Comparison of ENCODE assay signal across 16 cellular contexts in the genomic region with DNA sequence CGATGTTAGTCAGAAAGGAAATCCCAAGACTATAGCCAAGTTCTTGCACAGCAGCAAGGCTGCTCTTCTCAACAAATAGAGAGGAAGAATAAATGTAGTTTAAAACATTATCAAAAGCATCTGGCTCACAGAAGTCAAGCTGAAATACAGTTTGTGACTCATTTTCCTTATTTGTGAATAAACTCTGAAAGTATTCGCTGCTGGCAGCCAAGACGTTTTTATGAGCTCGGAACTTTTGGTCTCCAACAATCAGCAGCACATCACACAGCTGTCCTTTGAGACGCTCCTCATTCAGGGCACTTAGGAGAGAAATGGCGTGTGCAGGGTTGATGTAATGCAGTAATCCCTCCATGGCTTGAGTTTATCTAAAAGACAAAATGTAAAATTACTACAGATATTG. TPM values are rescaled to one million over a fixed set of nuclear protein-coding genes. Genes with fewer than 3 reads are reported as not detected.
DNase-seq lines count a peak whose midpoint lies in the region; TF ChIP-seq lines count a peak whose summit lies in the region.
"Had no signal": no experiment of that assay in that cellular context is flagged by ENCODE, and none has a peak within 500 bp of the region (broad histone marks: within the 10 kb centered on the region; RNA-seq: fewer than 3 reads in every experiment).

No MANE protein-coding gene starts in this region.

- no peak for TF ChIP-seq RAD21 in SK-N-SH (IDR thresholded peaks at IDR 0.05; ENCODE audit: low read length)

- H3K9me3 ChIP-seq in SK-N-SH = no peaks in the 10 kb centered on the region

- no peak for TF ChIP-seq CTCF in AG09319 (IDR thresholded peaks at IDR 0.05; ENCODE audit: low read depth, low read length)
- no peak for TF ChIP-seq CTCF in SK-N-SH (IDR thresholded peaks at IDR 0.05)

- peaks cover 19% of the 10 kb centered on the region for H3F3A ChIP-seq in SK-N-SH (replicated peaks; ENCODE audit: insufficient read depth)

- no peak overlapping the region; the same call in 1 of the 2 replicates for H3K4me2 ChIP-seq in SK-N-SH
- H3K4me2 ChIP-seq: BLaER1 had no signal

- CTCF ChIA-PET in SK-N-SH (lab: Yijun Ruan, JAX) = interaction anchor here (1.2 kb wide), 1 partner anchor 65 kb away, joined by 3 read pairs; no protein-coding TSS in a partner anchor

- H3K27ac ChIP-seq in SK-N-SH (ENCODE audit: low read depth in 2 of 2, low read length in 1 of 2) (peak overlapping the region; percentile 39 to 54; a peak in 3 of 4 replicates), rectal smooth muscle tissue (ENCODE audit: low read depth, low read length) (peak overlapping the region; percentile 41)
- H3K27ac ChIP-seq: BLaER1, RWPE1 had no signal

- peaks cover 3% of the 10 kb centered on the region; the same call in 1 of the 2 replicates for H3K79me2 ChIP-seq in SK-N-SH (ENCODE audit: insufficient read depth)

- no peak overlapping the region for H2AFZ ChIP-seq in SK-N-SH (ENCODE audit: low read depth)

- POLR2A ChIA-PET in SK-N-SH (lab: Yijun Ruan, JAX) = no interaction called here

- H3K9ac ChIP-seq in SK-N-SH (no peak overlapping the region), rectal smooth muscle tissue (ENCODE audit: low read length) (no peak overlapping the region)
- H3K9ac ChIP-seq: BLaER1 had no signal

- peak in 1 of 2 experiments; percentile 71; a peak in 2 of 4 replicates for TF ChIP-seq EP300 in SK-N-SH (IDR thresholded peaks at IDR 0.05; ENCODE audit: borderline replicate concordance in 1 of 2, low read depth in 1 of 2, low read length in 1 of 2)

- H3K27me3 ChIP-seq in SK-N-SH (ENCODE audit: insufficient read depth) = no peaks in the 10 kb centered on the region
- H3K27me3 ChIP-seq in rectal smooth muscle tissue (ENCODE audit: control insufficient read depth, insufficient read depth, low read length) = no peaks in the 10 kb centered on the region
- H3K27me3 ChIP-seq: BLaER1 had no signal

- 13% methylated on average over 6 of the region's 6 CpGs for WGBS in SK-N-SH (ENCODE audit: low lambda C conversion rate)

- no peaks in the 10 kb centered on the region for H4K20me1 ChIP-seq in SK-N-SH (ENCODE audit: insufficient read depth)
- H4K20me1 ChIP-seq: BLaER1 had no signal

- H3K4me3 ChIP-seq in SK-N-SH (ENCODE audit: low read depth in 2 of 2, low read length in 1 of 2) (no peak overlapping the region), rectal smooth muscle tissue (ENCODE audit: low read length) (no peak overlapping the region)
- H3K4me3 ChIP-seq: BLaER1, skin epidermis had no signal

- H3K36me3 ChIP-seq in SK-N-SH (replicated peaks in 1 of 2; ENCODE audit: control insufficient read depth in 1 of 2, insufficient read depth in 2 of 2, low read length in 1 of 2) = peaks cover 38 to 39% of the 10 kb centered on the region in 2 experiments
- H3K36me3 ChIP-seq in rectal smooth muscle tissue (ENCODE audit: control insufficient read depth, insufficient read depth, low read length) = peaks cover 23% of the 10 kb centered on the region

- DNase-seq in AG09319 (ENCODE audit: extremely low read depth, low read depth) (peak; percentile 55), SK-N-SH (no peak), fibroblast of gingiva (ENCODE audit: low read depth) (peak; percentile 82), NCI-H82 (lab: John Stamatoyannopoulos, UW) (no peak), NCI-H1436 (lab: John Stamatoyannopoulos, UW) (no peak), kidney glomerular epithelial cell (lab: John Stamatoyannopoulos, UW) (no peak), occipital lobe (lab: John Stamatoyannopoulos, UW) (no peak)
- DNase-seq: effector CD8-positive, alpha-beta T cell; H7; hippocampal formation; NCI-H1694 treated with DMSO at 0.1 percent for 48 hours; NCI-H69 had no signal

- no peaks in the 10 kb centered on the region for H3K9me2 ChIP-seq in SK-N-SH

- H3K4me1 ChIP-seq in SK-N-SH (ENCODE audit: control insufficient read depth in 1 of 2, insufficient read depth in 2 of 2, low read depth in 1 of 2, low read length in 1 of 2) (peaks cover 0 to 9% of the 10 kb centered on the region in 2 experiments; a peak in 2 of 4 replicates), rectal smooth muscle tissue (ENCODE audit: control insufficient read depth, insufficient read depth, low read length) (no peaks in the 10 kb centered on the region)
- H3K4me1 ChIP-seq: BLaER1 had no signal

TF ChIP-seq in SK-N-SH, 30 proteins besides CTCF, POLR2A, EP300 and RAD21:
- TF ChIP-seq NRF1 (IDR thresholded peaks at IDR 0.05; ENCODE audit: low read depth, low read length) (no peak), POLR2AphosphoS5 (IDR thresholded peaks at IDR 0.05; ENCODE audit: low read depth, low read length) (peak; percentile 37; the same call in 1 of the 2 replicates), ELF1 (IDR thresholded peaks at IDR 0.05) (no peak), JUND (IDR thresholded peaks at IDR 0.05) (peak; percentile 76), NFIC (IDR thresholded peaks at IDR 0.05; ENCODE audit: borderline replicate concordance) (peak; percentile 84), MEF2A (IDR thresholded peaks at IDR 0.05; ENCODE audit: borderline replicate concordance, low read depth) (peak; percentile 33; the same call in 1 of the 2 replicates), FOSL2 (IDR thresholded peaks at IDR 0.05; ENCODE audit: borderline replicate concordance, low read depth) (peak; percentile 89), MAX (IDR thresholded peaks at IDR 0.05; ENCODE audit: low read depth) (peak; percentile 51; the same call in 1 of the 2 replicates), PBX3 (IDR thresholded peaks at IDR 0.05) (peak; percentile 73), EZH2phosphoT487 (IDR thresholded peaks at IDR 0.05; ENCODE audit: borderline replicate concordance, low read depth) (no peak), TCF12 (IDR thresholded peaks at IDR 0.05) (peak; percentile 94), TEAD4 (IDR thresholded peaks at IDR 0.05; ENCODE audit: borderline replicate concordance, insufficient read depth) (peak; percentile 75; the same call in 1 of the 2 replicates)

RNA-seq across cellular contexts. Expression of gene ZBTB21, which starts 16.4 kb away (rescaled TPM):
- 2.9 and 3.8 TPM in 2 replicates for polyA plus RNA-seq in SK-N-SH (2012; rRNA removed)
- polyA plus RNA-seq in SK-N-SH (2012; cell fraction: cytosol; rRNA removed) = 2.7 and 3.8 TPM in 2 replicates
- 8.0 and 11.4 TPM in 2 replicates for polyA plus RNA-seq in SK-N-SH (2012; cell fraction: nucleus; rRNA removed)
- 14.3 TPM for total RNA-seq in occipital lobe

RNA-seq across cellular contexts. Expression of gene C2CD2, which starts 39.9 kb away (rescaled TPM):
- polyA plus RNA-seq in SK-N-SH (2012; rRNA removed) = 9.7 and 15.0 TPM in 2 replicates
- 7.0 and 9.8 TPM in 2 replicates for polyA plus RNA-seq in SK-N-SH (2012; cell fraction: cytosol; rRNA removed)
- 24.0 and 28.3 TPM in 2 replicates for polyA plus RNA-seq in SK-N-SH (2012; cell fraction: nucleus; rRNA removed)
- 8.3 TPM for total RNA-seq in occipital lobe

Comparison
In these comparisons a context has a peak if more than half of its experiments do, and no peak if none do; other contexts are left out.
1. DNase-seq: peak in AG09319 (single experiment) and fibroblast of gingiva (single experiment); none in SK-N-SH (single experiment), NCI-H82 (single experiment), NCI-H1436 (single experiment), kidney glomerular epithelial cell (single experiment) and occipital lobe (single experiment).